ENCODE assay signal across 8 cellular contexts in genomic region chrX:115968436-115969252, GRCh38.
A peak's percentile ranks its signal among the peaks of the same experiment; 100 is the strongest.
DNase-seq lines count a peak whose midpoint lies in the region; ATAC-seq and TF ChIP-seq lines count a peak whose summit lies in the region.

No MANE protein-coding gene starts in this region.

- peaks cover 9% of the 10 kb centered on the region for H3K27me3 Mint-ChIP-seq in CD8-positive, alpha-beta T cell (ENCODE audit: low read depth)

- H3K4me1 ChIP-seq in heart left ventricle, result peaks cover 0 to 3% (median 0%) of the 10 kb centered on the region in 12 donors
- no peaks in the 10 kb centered on the region for H3K4me1 ChIP-seq in CD8-positive, alpha-beta T cell (ENCODE audit: insufficient read depth, low read length)

- H3K9me3 Mint-ChIP-seq in CD8-positive, alpha-beta T cell, result no peaks in the 10 kb centered on the region

- POLR2A ChIA-PET in CD8-positive, alpha-beta T cell (lab: Charles Lee), result no interaction called here

- intact Hi-C loops in heart left ventricle (cut with DNase I), result no loop called here
- intact Hi-C loops in posterior vena cava (cut with DNase I), result no loop called here
- intact Hi-C loops in CD8-positive, alpha-beta T cell (cut with DNase I, micrococcal nuclease), result no loop called here

- H3K27me3 ChIP-seq in heart left ventricle, result peaks cover 0 to 38% (median 0%) of the 10 kb centered on the region in 9 donors
- H3K27me3 ChIP-seq in CD8-positive, alpha-beta T cell (ENCODE audit: insufficient read depth, low read length), result no peaks in the 10 kb centered on the region

- WGBS in heart left ventricle, 4 donors, result 1 to 22% (median 11%) methylated on average over 46 to 48 of the region's 48 CpGs

- peak overlapping the region; percentile 33 to 83 (median 57) for H3K4me3 ChIP-seq in heart left ventricle
- no peak overlapping the region for H3K4me3 ChIP-seq in CD8-positive, alpha-beta T cell (ENCODE audit: low read depth, low read length)

- H3K36me3 ChIP-seq in heart left ventricle, result no peaks in the 10 kb centered on the region
- no peaks in the 10 kb centered on the region for H3K36me3 ChIP-seq in CD8-positive, alpha-beta T cell (ENCODE audit: insufficient read depth, low read length)

- no peak overlapping the region for H3K4me3 Mint-ChIP-seq in CD8-positive, alpha-beta T cell

- DNase-seq in ELF-1 (ENCODE audit: low read depth, low spot score) (peak; percentile 96), H4 (ENCODE audit: low spot score) (peak; percentile 73), NAMALWA (ENCODE audit: low spot score) (peak; percentile 68), T1000 (lab: John Stamatoyannopoulos, UW) (peak; percentile 10), heart left ventricle (peak; percentile 39 to 67 (median 53)), posterior vena cava (ENCODE audit: low spot score) (peak; percentile 84)
- no peak for DNase-seq in CD8-positive, alpha-beta T cell
- DNase-seq in stimulated activated naive CD4-positive, alpha-beta T cell (lab: John Stamatoyannopoulos, UW), result no peak

- no peaks in the 10 kb centered on the region for H3K36me3 Mint-ChIP-seq in CD8-positive, alpha-beta T cell

- H3K27ac Mint-ChIP-seq in CD8-positive, alpha-beta T cell, result no peak overlapping the region

- peak in 2 of 12 donors; percentile 4 to 5 for TF ChIP-seq CTCF in heart left ventricle (IDR thresholded peaks at IDR 0.05)
- no peak for TF ChIP-seq CTCF in CD8-positive, alpha-beta T cell (IDR thresholded peaks at IDR 0.05)

- peak; percentile 81 to 95 (median 94) for ATAC-seq in heart left ventricle
- no peak for ATAC-seq in CD8-positive, alpha-beta T cell

- peak overlapping the region in 11 of 12 donors; percentile 37 to 86 (median 69) for H3K27ac ChIP-seq in heart left ventricle
- H3K27ac ChIP-seq in CD8-positive, alpha-beta T cell (ENCODE audit: low read depth, low read length), result no peak overlapping the region

- no peaks in the 10 kb centered on the region for H3K4me1 Mint-ChIP-seq in CD8-positive, alpha-beta T cell (ENCODE audit: low read depth)

- no peak for TF ChIP-seq POLR2A in heart left ventricle (IDR thresholded peaks at IDR 0.05)

- H3K9me3 ChIP-seq in heart left ventricle, result peaks cover 0 to 2% (median 0%) of the 10 kb centered on the region in 12 donors
- no peaks in the 10 kb centered on the region for H3K9me3 ChIP-seq in CD8-positive, alpha-beta T cell (ENCODE audit: low read length)

- CTCF ChIA-PET in CD8-positive, alpha-beta T cell (lab: Charles Lee), result no interaction called here

Comparison
In these comparisons a context has a peak if more than half of its experiments do, and no peak if none do; other contexts are left out.
1. DNase-seq: peak in ELF-1 (single experiment), H4 (single experiment), NAMALWA (single experiment), T1000 (single experiment), heart left ventricle (5 of 5) and posterior vena cava (single experiment); none in CD8-positive, alpha-beta T cell (0 of 7) and stimulated activated naive CD4-positive, alpha-beta T cell (0 of 6).